8 cellular contexts compared by ENCODE assay signal in the genomic region with DNA sequence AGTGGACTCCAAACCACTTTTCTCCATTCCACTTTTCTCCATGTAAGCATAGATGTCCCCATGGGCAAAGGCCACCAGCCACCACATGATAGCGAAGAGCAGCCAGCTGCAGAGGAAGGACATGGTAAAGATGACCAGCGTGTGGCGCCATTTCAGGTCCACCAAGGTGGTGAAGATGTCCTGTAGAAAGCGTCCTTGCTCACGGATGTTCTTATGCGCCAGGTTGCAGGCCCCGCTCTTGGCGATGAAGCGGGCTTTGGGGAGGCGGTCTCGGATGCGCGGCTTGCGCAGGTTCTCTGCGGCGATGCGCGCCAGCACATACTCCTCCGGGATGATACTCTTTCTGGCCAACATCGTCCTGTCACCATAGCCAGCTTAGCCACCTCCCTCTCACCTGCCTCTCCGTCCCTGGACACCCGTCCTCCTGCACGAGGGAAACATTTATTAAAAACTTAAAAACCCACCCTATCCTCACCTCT. TPM values are rescaled to one million over a fixed set of nuclear protein-coding genes. Genes with fewer than 3 reads are reported as not detected.
A peak's percentile ranks its signal among the peaks of the same experiment; 100 is the strongest.
DNase-seq lines count a peak whose midpoint lies in the region; ATAC-seq and TF ChIP-seq lines count a peak whose summit lies in the region.

No MANE protein-coding gene starts in this region.

- in situ Hi-C loops in GM13977 (cut with MboI; ENCODE audit: low pct_unique_long_range_greater_than_20kb, low sequenced_read_pairs, unreplicated experiment): no loop called here

- H3K27ac Mint-ChIP-seq in T-cell: peak overlapping the region in 1 of 2 donors; percentile 8

- H3K4me1 ChIP-seq in skeletal muscle tissue (ENCODE audit: control insufficient read depth in 3 of 3, insufficient read depth in 3 of 3, low read length in 3 of 3): peaks cover 4 to 6% (median 6%) of the 10 kb centered on the region in 3 donors

- H3K4me3 ChIP-seq in skeletal muscle tissue (ENCODE audit: low read length in 3 of 3): peak overlapping the region; percentile 60 to 66 (median 63)

- H3K36me3 ChIP-seq in skeletal muscle tissue (ENCODE audit: control insufficient read depth in 3 of 3, insufficient read depth in 3 of 3, low read length in 3 of 3): no peaks in the 10 kb centered on the region

- H3K27me3 Mint-ChIP-seq in T-cell: peaks cover 42 to 54% of the 10 kb centered on the region in 2 donors

- ATAC-seq in T-cell (replicated peaks in 1 of 4) (no peak), left ventricle myocardium superior (peak; percentile 58), GM21423 (IDR thresholded peaks at IDR 0.05; ENCODE audit: unreplicated experiment) (no peak), omental fat pad (ENCODE audit: low FRiP score) (no peak)

- DNase-seq in GM13977 (ENCODE audit: low spot score): no peak
- no peak for DNase-seq in T-cell
- DNase-seq in left ventricle myocardium superior: peak; percentile 81
- DNase-seq in inferior parietal cortex (ENCODE audit: extremely low spot score): no peak
- DNase-seq in MV-4-11 (lab: John Stamatoyannopoulos, UW): no peak
- no peak for DNase-seq in omental fat pad (ENCODE audit: low spot score)

- H3K4me3 Mint-ChIP-seq in T-cell: peak overlapping the region in 2 of 3 donors; percentile 31 to 53

- intact Hi-C loops in left ventricle myocardium superior (cut with micrococcal nuclease): loop anchor here (2.0 kb wide), 1 partner anchor 167 kb away; a partner anchor contains a TSS

- no peaks in the 10 kb centered on the region for H3K36me3 Mint-ChIP-seq in T-cell

- H3K9me3 Mint-ChIP-seq in T-cell: no peaks in the 10 kb centered on the region

- H3K4me1 Mint-ChIP-seq in T-cell: peaks cover 10 to 20% (median 14%) of the 10 kb centered on the region in 3 donors

- H3K9me3 ChIP-seq in skeletal muscle tissue (ENCODE audit: control insufficient read depth in 3 of 3, low read length in 3 of 3): no peaks in the 10 kb centered on the region

- TF ChIP-seq CTCF in GM13977 (IDR thresholded peaks at IDR 0.05; ENCODE audit: extremely low read depth, insufficient read depth, missing control alignments) (peak; percentile 18), omental fat pad (IDR thresholded peaks at IDR 0.05) (no peak)

- H3K27ac ChIP-seq in skeletal muscle tissue (ENCODE audit: low read depth, low read length): peak overlapping the region; percentile 66

- CTCF ChIA-PET in T-cell (lab: Charles Lee): no interaction called here

- POLR2A ChIA-PET in T-cell (lab: Charles Lee): no interaction called here

- peaks cover 0 to 13% (median 0%) of the 10 kb centered on the region in 3 donors for H3K27me3 ChIP-seq in skeletal muscle tissue (ENCODE audit: control insufficient read depth in 3 of 3, insufficient read depth in 3 of 3, low read length in 3 of 3)

- H3K9ac ChIP-seq in skeletal muscle tissue (ENCODE audit: low read depth in 1 of 3, low read length in 3 of 3): peak overlapping the region; percentile 14 to 51 (median 46)

RNA-seq across cellular contexts. Expression of a gene that starts 1.2 kb away (rescaled TPM):
- total RNA-seq in T-cell: under 1 TPM in 1 of 5 donors, not detected in 4; 0.41 TPM
- 55.5 TPM for total RNA-seq in left ventricle myocardium superior
- 32.4 TPM for total RNA-seq in skeletal muscle tissue
- total RNA-seq in omental fat pad: 10 to 100 TPM; 12.2 to 34.5 (median 26.4) TPM

Comparison
In these comparisons a context has a peak if more than half of its experiments do, and no peak if none do; other contexts are left out.
1. RNA of a gene that starts 1.2 kb away (total RNA-seq): 55.5 TPM in left ventricle myocardium superior (single experiment), 12.2 to 34.5 TPM in omental fat pad and 32.4 TPM in skeletal muscle tissue (single experiment); 0.41 TPM in T-cell; every median in the first group is over 4 times any median in the second.